Comparison of ENCODE assay signal across 11 cellular contexts in the genomic region with DNA sequence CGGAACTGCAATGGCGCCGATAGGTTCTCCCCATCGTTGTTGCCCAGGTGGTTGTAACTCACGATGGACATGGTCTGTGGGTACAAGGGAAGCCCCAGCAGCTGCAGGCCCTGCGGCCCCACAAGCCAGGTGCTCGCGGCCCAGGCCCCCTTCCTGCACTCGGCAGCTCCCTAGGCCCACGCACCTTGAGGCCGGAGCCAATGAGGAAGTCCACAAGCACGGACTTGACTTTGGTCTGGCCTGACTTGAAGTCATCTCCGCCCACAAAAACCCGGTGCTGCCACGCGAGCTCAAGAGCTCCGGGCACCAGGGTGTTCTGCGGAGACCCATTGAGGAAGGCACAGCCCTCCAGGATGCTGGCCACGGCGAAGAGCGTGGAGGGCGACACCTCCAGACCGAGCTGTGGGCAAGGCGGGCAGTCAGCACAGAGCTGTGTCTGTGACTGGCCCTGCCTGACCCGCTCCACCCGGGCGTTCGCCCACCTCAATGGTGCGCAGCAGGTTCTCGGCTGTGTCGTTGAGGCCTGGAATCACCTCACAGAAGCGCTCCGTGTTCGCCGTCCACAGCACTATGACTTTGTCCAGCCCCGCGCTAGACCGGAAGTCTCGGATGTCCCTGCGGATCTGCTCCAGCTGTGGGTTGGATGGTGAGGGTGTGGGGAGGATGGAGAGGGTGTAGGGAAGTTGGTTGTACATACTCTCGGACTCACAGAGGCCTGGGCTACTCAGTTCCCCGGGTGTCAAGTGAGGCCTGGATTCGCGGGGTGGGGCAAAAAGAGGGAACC. TPM values are rescaled to one million over a fixed set of nuclear protein-coding genes. Genes with fewer than 3 reads are reported as not detected.
A peak's percentile ranks its signal among the peaks of the same experiment; 100 is the strongest.
DNase-seq lines count a peak whose midpoint lies in the region; ATAC-seq and TF ChIP-seq lines count a peak whose summit lies in the region.
"Had no signal": no experiment of that assay in that cellular context is flagged by ENCODE, and none has a peak within 500 bp of the region (broad histone marks: within the 10 kb centered on the region; RNA-seq: fewer than 3 reads in every experiment).

No MANE protein-coding gene starts in this region.

- no peak overlapping the region for H3K18ac ChIP-seq in mesenchymal stem cell (ENCODE audit: low read depth in 1 of 2, low read length in 2 of 2)

- H3K9me3 ChIP-seq in GM23248 (ENCODE audit: low read depth) = no peaks in the 10 kb centered on the region
- H3K9me3 ChIP-seq in mesenchymal stem cell (ENCODE audit: control insufficient read depth, low read length) = no peaks in the 10 kb centered on the region
- H3K9me3 ChIP-seq: mucosa of descending colon had no signal

- H4K91ac ChIP-seq in mesenchymal stem cell (ENCODE audit: low read length) = peak overlapping the region; percentile 48

- peaks cover 20% of the 10 kb centered on the region for H3K4me1 Mint-ChIP-seq in activated naive CD8-positive, alpha-beta T cell treated with anti-CD3 and anti-CD28 coated beads, Interleukin-2, amount 50 U/mL, for 24 hours

- H3K4me3 ChIP-seq in GM23248 = no peak overlapping the region
- H3K4me3 ChIP-seq in mesenchymal stem cell (ENCODE audit: insufficient read depth in 1 of 2, low read depth in 1 of 2, low read length in 2 of 2) = no peak overlapping the region
- H3K4me3 ChIP-seq: mucosa of descending colon had no signal

- no peaks in the 10 kb centered on the region for H3K79me2 ChIP-seq in GM23248 (ENCODE audit: insufficient read depth)

- H2BK12ac ChIP-seq in mesenchymal stem cell (ENCODE audit: low read length in 2 of 2) = no peak overlapping the region

- H3K27ac ChIP-seq in GM23248 (no peak overlapping the region), mesenchymal stem cell (ENCODE audit: low read length, poor library complexity, severe bottlenecking) (no peak overlapping the region)

- ATAC-seq in activated naive CD8-positive, alpha-beta T cell treated with anti-CD3 and anti-CD28 coated beads, Interleukin-2, amount 50 U/mL, for 24 hours = no peak
- no peak for ATAC-seq in GM18502 (IDR thresholded peaks at IDR 0.05; ENCODE audit: poor library complexity, unreplicated experiment)

- no peak overlapping the region for H4K8ac ChIP-seq in mesenchymal stem cell (ENCODE audit: low read length)

- no peak for TF ChIP-seq CTCF in GM10266 (IDR thresholded peaks at IDR 0.05; ENCODE audit: control insufficient read depth, insufficient read depth, low read depth, missing control alignments)

- no peak overlapping the region for H2BK5ac ChIP-seq in mesenchymal stem cell (ENCODE audit: low read depth, low read length, poor library complexity, severe bottlenecking)

- H3K4me1 ChIP-seq in GM23248 (ENCODE audit: insufficient read depth) (no peaks in the 10 kb centered on the region), mesenchymal stem cell (ENCODE audit: control insufficient read depth, insufficient read depth, low read depth, low read length) (peaks cover 78% of the 10 kb centered on the region)

- H2AFZ ChIP-seq in GM23248 = no peak overlapping the region
- no peak overlapping the region for H2AFZ ChIP-seq in mesenchymal stem cell (ENCODE audit: low read depth, low read length)

- no peak overlapping the region for H3K23ac ChIP-seq in mesenchymal stem cell (ENCODE audit: low read length in 2 of 2)

- WGBS in GM23248 (ENCODE audit: low coverage in 1 of 2, low lambda C conversion rate in 2 of 2, missing lambda C conversion rate in 2 of 2), 2 experiments = 92% methylated on average over 40 to 44 of the region's 44 CpGs
- 96% methylated on average over 43 of the region's 44 CpGs for WGBS in mesenchymal stem cell

- H3K4ac ChIP-seq in mesenchymal stem cell (ENCODE audit: low read depth in 1 of 2, low read length in 2 of 2) = no peak overlapping the region

- no peak overlapping the region for H2BK15ac ChIP-seq in mesenchymal stem cell (ENCODE audit: low read depth, poor library complexity, severe bottlenecking)

- H4K20me1 ChIP-seq in GM23248 (ENCODE audit: insufficient read depth) = no peaks in the 10 kb centered on the region

- H2AK5ac ChIP-seq in mesenchymal stem cell (ENCODE audit: low read length, severe bottlenecking) = no peak overlapping the region

- H3K36me3 ChIP-seq in GM23248 (ENCODE audit: low read depth) = no peaks in the 10 kb centered on the region
- peaks cover 14 to 51% of the 10 kb centered on the region in 2 experiments for H3K36me3 ChIP-seq in mesenchymal stem cell (ENCODE audit: control insufficient read depth in 1 of 2, insufficient read depth in 2 of 2, low read depth in 1 of 2, low read length in 2 of 2)

- peak overlapping the region; percentile 68 for H3K27ac Mint-ChIP-seq in activated naive CD8-positive, alpha-beta T cell treated with anti-CD3 and anti-CD28 coated beads, Interleukin-2, amount 50 U/mL, for 24 hours

- H3K27me3 ChIP-seq in GM23248 (replicated peaks; ENCODE audit: insufficient read depth) = no peaks in the 10 kb centered on the region
- no peaks in the 10 kb centered on the region for H3K27me3 ChIP-seq in mesenchymal stem cell (ENCODE audit: control insufficient read depth in 1 of 2, insufficient read depth in 1 of 2, low read length in 2 of 2)

- no peak overlapping the region for H2BK120ac ChIP-seq in mesenchymal stem cell (ENCODE audit: low read depth, low read length)

- H3K27me3 Mint-ChIP-seq in activated naive CD8-positive, alpha-beta T cell treated with anti-CD3 and anti-CD28 coated beads, Interleukin-2, amount 50 U/mL, for 24 hours = no peaks in the 10 kb centered on the region

- DNase-seq in 8988T (peak; percentile 52), GM23248 (peak; percentile 19), mesenchymal stem cell (peak; percentile 21), NCI-H2171 treated with DMSO at 0.1 percent for 48 hours (lab: John Stamatoyannopoulos, UW) (no peak), GM10266 (ENCODE audit: extremely low spot score) (no peak)
- DNase-seq in activated naive CD8-positive, alpha-beta T cell treated with anti-CD3 and anti-CD28 coated beads, Interleukin-2, amount 50 U/mL, for 24 hours = no peak
- DNase-seq in stimulated activated CD4-positive, alpha-beta T cell treated with anti-CD3 and anti-CD28 coated beads, Interleukin-15, amount 100 ng/mL, for 24 hours = no peak
- DNase-seq: RPMI8226; stimulated activated CD4-positive, alpha-beta T cell treated with anti-CD3 and anti-CD28 coated beads, Interleukin-4, amount 100 ng/mL, for 1 hour had no signal

- no peak overlapping the region for H3K4me2 ChIP-seq in GM23248 (ENCODE audit: unreplicated experiment)
- no peak overlapping the region for H3K4me2 ChIP-seq in mesenchymal stem cell (ENCODE audit: low read length, poor library complexity, severe bottlenecking)

- peaks cover 3% of the 10 kb centered on the region for H3K36me3 Mint-ChIP-seq in activated naive CD8-positive, alpha-beta T cell treated with anti-CD3 and anti-CD28 coated beads, Interleukin-2, amount 50 U/mL, for 24 hours (ENCODE audit: low read depth)

- peaks cover 10% of the 10 kb centered on the region for H3K79me1 ChIP-seq in mesenchymal stem cell (replicated peaks; ENCODE audit: low read length, poor library complexity, severe bottlenecking)

- H3K4me3 Mint-ChIP-seq in activated naive CD8-positive, alpha-beta T cell treated with anti-CD3 and anti-CD28 coated beads, Interleukin-2, amount 50 U/mL, for 24 hours = peak overlapping the region; percentile 62

- H3K9ac ChIP-seq in GM23248 (no peak overlapping the region), mesenchymal stem cell (ENCODE audit: low read length) (no peak overlapping the region)

- H3K9me3 Mint-ChIP-seq in activated naive CD8-positive, alpha-beta T cell treated with anti-CD3 and anti-CD28 coated beads, Interleukin-2, amount 50 U/mL, for 24 hours = no peaks in the 10 kb centered on the region

- H3K9me2 ChIP-seq in GM23248 (ENCODE audit: insufficient read depth) = no peaks in the 10 kb centered on the region

- in situ Hi-C loops in GM23248 (cut with MboI) = no loop called here

- H3F3A ChIP-seq in GM23248 (ENCODE audit: insufficient read depth) = peaks cover 18% of the 10 kb centered on the region

- no peak overlapping the region for H3K14ac ChIP-seq in mesenchymal stem cell (ENCODE audit: low read length in 2 of 2)

RNA-seq across cellular contexts. Expression of gene ISYNA1, which starts 1.9 kb away (rescaled TPM):
- total RNA-seq in GM23248 (2014; rRNA removed; shearing (Covaris generic)) = 5.5 and 8.9 TPM in 2 replicates
- polyA plus RNA-seq in GM23248 (2016; fragmentation: Nextera tagmentation; extraction: Ambion mirVana) = 12.3 and 17.2 TPM in 2 replicates
- 83.2 TPM for polyA plus RNA-seq in mesenchymal stem cell (2013, experiment 1 of 2)
- polyA plus RNA-seq in mesenchymal stem cell (2013, experiment 2 of 2) = 85.1 TPM

RNA-seq across cellular contexts. Expression of gene SSBP4, which starts 16.8 kb away (rescaled TPM):
- total RNA-seq in GM23248 (2014; rRNA removed; shearing (Covaris generic)) = 156 and 169 TPM in 2 replicates
- 46.5 and 46.9 TPM in 2 replicates for polyA plus RNA-seq in GM23248 (2016; fragmentation: Nextera tagmentation; extraction: Ambion mirVana)
- polyA plus RNA-seq in mesenchymal stem cell (2013, experiment 1 of 2) = 88.5 TPM
- 97.4 TPM for polyA plus RNA-seq in mesenchymal stem cell (2013, experiment 2 of 2)

RNA-seq across cellular contexts. Expression of gene LRRC25, which starts 38.6 kb away (rescaled TPM):
- total RNA-seq in GM23248 (2014; rRNA removed; shearing (Covaris generic)) = not detected in 2 replicates
- polyA plus RNA-seq in GM23248 (2016; fragmentation: Nextera tagmentation; extraction: Ambion mirVana) = not detected in 2 replicates
- 1.0 TPM for polyA plus RNA-seq in mesenchymal stem cell (2013, experiment 1 of 2)
- polyA plus RNA-seq in mesenchymal stem cell (2013, experiment 2 of 2) = 1.1 TPM

RNA-seq across cellular contexts. Expression of gene GDF15, which starts 50.1 kb away (rescaled TPM):
- 27.7 and 33.3 TPM in 2 replicates for total RNA-seq in GM23248 (2014; rRNA removed; shearing (Covaris generic))
- 32.7 and 36.0 TPM in 2 replicates for polyA plus RNA-seq in GM23248 (2016; fragmentation: Nextera tagmentation; extraction: Ambion mirVana)
- polyA plus RNA-seq in mesenchymal stem cell (2013, experiment 1 of 2) = 355 TPM
- polyA plus RNA-seq in mesenchymal stem cell (2013, experiment 2 of 2) = 348 TPM

Comparison
In these comparisons a context has a peak if more than half of its experiments do, and no peak if none do; other contexts are left out.
1. DNase-seq: peak in 8988T (single experiment), GM23248 (single experiment) and mesenchymal stem cell (single experiment); none in activated naive CD8-positive, alpha-beta T cell treated with anti-CD3 and anti-CD28 coated beads, Interleukin-2, amount 50 U/mL, for 24 hours (single experiment), stimulated activated CD4-positive, alpha-beta T cell treated with anti-CD3 and anti-CD28 coated beads, Interleukin-15, amount 100 ng/mL, for 24 hours (single experiment), NCI-H2171 treated with DMSO at 0.1 percent for 48 hours (single experiment) and GM10266 (single experiment).